8 cellular contexts compared by ENCODE assay signal in genomic region chr12:133080619-133081407, GRCh38. TPM values are rescaled to one million over a fixed set of nuclear protein-coding genes. Genes with fewer than 3 reads are reported as not detected.
A peak's percentile ranks its signal among the peaks of the same experiment; 100 is the strongest.
DNase-seq lines count a peak whose midpoint lies in the region; ATAC-seq and TF ChIP-seq lines count a peak whose summit lies in the region.

ZNF140 (plus strand) TSS chr12:133080923; CDS start chr12:133081321, 398 bp downstream.

- peaks cover 4% of the 10 kb centered on the region for H3K4me1 Mint-ChIP-seq in neural crest cell

- H3K9me3 Mint-ChIP-seq in neural crest cell, result peaks cover 32% of the 10 kb centered on the region

- H3K4me3 Mint-ChIP-seq in neural crest cell, result no peak within 1 kb of the TSS

- peak; percentile 93 for DNase-seq in Daoy (ENCODE audit: low read depth)
- DNase-seq in KBM-7, result peak; percentile 98
- DNase-seq in RPMI7951 (ENCODE audit: low read depth), result peak; percentile 92
- DNase-seq in activated gamma-delta T cell (lab: John Stamatoyannopoulos, UW), result peak; percentile 87
- DNase-seq in foreskin fibroblast, result peak; percentile 96 to 99
- DNase-seq in neural crest cell (ENCODE audit: low read depth, low spot score), result no peak
- DNase-seq in stromal cell of bone marrow (ENCODE audit: low read depth), result peak; percentile 94

- peaks cover 54% of the 10 kb centered on the region for H3K36me3 Mint-ChIP-seq in neural crest cell (ENCODE audit: low read depth)

- peak; percentile 70 for ATAC-seq in GM21619 (IDR thresholded peaks at IDR 0.05; ENCODE audit: unreplicated experiment)

- H3K27me3 Mint-ChIP-seq in neural crest cell (ENCODE audit: low read depth), result no peaks in the 10 kb centered on the region

- TF ChIP-seq CTCF in foreskin fibroblast (IDR thresholded peaks at IDR 0.05; ENCODE audit: low read depth, low read length), result no peak
- TF ChIP-seq CTCF in neural crest cell (conservative IDR thresholded peaks at IDR 0.05), result peak; percentile 33

- no peak within 1 kb of the TSS for H3K27ac Mint-ChIP-seq in neural crest cell (ENCODE audit: unreplicated experiment)

- peak within 1 kb of the TSS; percentile 82 to 91 for H3K4me3 ChIP-seq in foreskin fibroblast (ENCODE audit: low read depth in 1 of 2, low read length in 2 of 2)

- in situ Hi-C loops in KBM-7 (cut with MboI; ENCODE audit: low pct_unique_long_range_greater_than_20kb, low sequenced_read_pairs), result no loop called here

RNA-seq across cellular contexts. Expression of gene ZNF140, which starts in this region (rescaled TPM):
- total RNA-seq in Daoy (2014; rRNA removed; shearing (Covaris generic)), result 8.6 and 9.1 TPM in 2 replicates
- 8.6 and 10.2 TPM in 2 replicates for total RNA-seq in RPMI7951 (2014; rRNA removed; shearing (Covaris generic))
- total RNA-seq in neural crest cell, result 19.6 and 19.9 TPM in 2 replicates
